Comparison of ENCODE assay signal across 1 cellular context in the genomic region with DNA sequence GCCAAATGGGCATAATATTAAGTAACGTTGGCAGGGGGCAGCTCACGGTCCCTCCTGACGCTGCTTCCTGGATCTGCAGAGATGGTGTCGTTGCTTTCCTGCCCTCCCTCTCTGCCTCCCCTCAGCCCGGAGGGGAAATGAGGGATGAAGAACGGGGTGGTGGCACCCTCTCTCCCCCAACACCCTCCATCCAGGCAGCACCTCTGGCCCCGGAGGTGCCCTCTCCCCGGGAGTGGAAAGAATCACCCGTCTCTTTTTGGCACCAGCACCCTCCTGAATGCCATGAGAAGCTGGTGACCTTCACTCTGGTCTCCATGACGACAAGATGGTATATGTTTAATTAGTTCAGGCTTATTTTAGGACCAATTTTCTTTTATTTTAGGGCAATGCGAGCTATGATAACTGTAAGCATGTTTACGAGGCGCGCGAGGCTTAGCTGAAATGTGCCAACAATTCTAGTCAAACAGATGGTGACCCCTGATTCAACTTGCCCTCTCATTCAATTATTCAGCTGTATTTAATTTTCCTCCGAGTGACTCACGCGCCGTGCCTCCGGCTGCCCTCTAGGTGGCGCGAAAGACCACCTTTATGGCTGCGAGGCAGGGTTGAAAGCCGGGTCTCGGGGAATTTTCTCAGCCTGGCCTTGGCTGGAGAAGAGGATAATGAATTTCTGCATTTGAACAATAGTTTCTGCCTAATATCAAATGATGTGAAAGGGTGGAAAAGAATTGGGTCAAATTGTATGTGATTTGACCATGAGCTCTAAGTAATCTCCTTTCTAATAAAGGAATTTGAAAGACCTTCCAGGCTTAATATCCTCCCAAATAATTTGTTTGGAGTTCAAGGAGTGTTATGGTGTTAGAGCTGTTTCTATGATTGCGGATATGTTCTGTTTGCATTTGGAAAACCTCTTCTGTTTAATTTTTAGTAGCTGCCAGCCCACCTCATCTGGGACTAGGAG.
A peak's percentile ranks its signal among the peaks of the same experiment; 100 is the strongest.
TF ChIP-seq lines count a peak whose summit lies in the region.

No MANE protein-coding gene starts in this region.

TF ChIP-seq in IMR-90, 13 proteins besides CTCF, POLR2A, EP300 and RAD21 (continued from another document):
- TF ChIP-seq, protein P1, sequence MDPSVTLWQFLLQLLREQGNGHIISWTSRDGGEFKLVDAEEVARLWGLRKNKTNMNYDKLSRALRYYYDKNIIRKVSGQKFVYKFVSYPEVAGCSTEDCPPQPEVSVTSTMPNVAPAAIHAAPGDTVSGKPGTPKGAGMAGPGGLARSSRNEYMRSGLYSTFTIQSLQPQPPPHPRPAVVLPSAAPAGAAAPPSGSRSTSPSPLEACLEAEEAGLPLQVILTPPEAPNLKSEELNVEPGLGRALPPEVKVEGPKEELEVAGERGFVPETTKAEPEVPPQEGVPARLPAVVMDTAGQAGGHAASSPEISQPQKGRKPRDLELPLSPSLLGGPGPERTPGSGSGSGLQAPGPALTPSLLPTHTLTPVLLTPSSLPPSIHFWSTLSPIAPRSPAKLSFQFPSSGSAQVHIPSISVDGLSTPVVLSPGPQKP (IDR thresholded peaks at IDR 0.05; ENCODE audit: borderline replicate concordance, low read depth, low read length): no peak
- 0 out of 2 replicates have a peak, but pooled peaks have one; percentile 15 for TF ChIP-seq BHLHE40 (IDR thresholded peaks at IDR 0.05; ENCODE audit: low read depth, low read length)
- TF ChIP-seq FOS (IDR thresholded peaks at IDR 0.05; ENCODE audit: low read depth, low read length): peak; percentile 85
- peak; percentile 72 for TF ChIP-seq SMC3 (IDR thresholded peaks at IDR 0.05; ENCODE audit: low read depth, low read length)
- TF ChIP-seq CEBPB (IDR thresholded peaks at IDR 0.05; ENCODE audit: low read depth, low read length): 0 out of 2 replicates have a peak, but pooled peaks have one; percentile 5
